In the genomic region with DNA sequence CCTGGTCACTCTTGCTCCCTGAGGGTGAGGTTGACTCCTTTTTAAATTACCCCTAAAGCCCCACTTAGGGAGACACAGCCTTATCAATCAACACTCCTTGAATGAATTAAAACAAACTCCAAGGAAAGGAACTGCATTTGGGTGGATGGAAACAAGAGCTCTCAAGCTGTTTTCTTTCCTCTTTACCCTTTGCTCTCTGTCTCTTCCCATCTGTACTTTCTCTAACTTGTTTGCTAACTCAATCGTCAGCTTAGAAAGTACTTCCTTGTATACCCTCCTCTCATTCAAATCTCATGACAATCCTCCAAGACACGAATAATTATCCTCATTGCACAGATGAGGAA, we compare ENCODE assay signal across 1 cellular context.
TF ChIP-seq lines count a peak whose summit lies in the region.

No MANE protein-coding gene starts in this region.

TF ChIP-seq in H1, 55 proteins besides CTCF, POLR2A, EP300 and RAD21:
- TF ChIP-seq TAF1 (IDR thresholded peaks at IDR 0.05; ENCODE audit: low read depth, low read length) (no peak), BRCA1 (IDR thresholded peaks at IDR 0.05; ENCODE audit: low read depth, low read length) (no peak), KDM5A (IDR thresholded peaks at IDR 0.05; ENCODE audit: low read length) (no peak), SRF (IDR thresholded peaks at IDR 0.05; ENCODE audit: low read depth, low read length) (no peak), SP2 (IDR thresholded peaks at IDR 0.05; ENCODE audit: low read length) (no peak), CEBPB (IDR thresholded peaks at IDR 0.05; ENCODE audit: low read depth, low read length) (no peak), CHD1 (IDR thresholded peaks at IDR 0.05; ENCODE audit: low read depth, low read length) (no peak), SIRT6 (IDR thresholded peaks at IDR 0.05; ENCODE audit: low read length) (no peak), JUND (IDR thresholded peaks at IDR 0.05; ENCODE audit: low read length) (no peak), POU5F1 (IDR thresholded peaks at IDR 0.05; ENCODE audit: low read depth, low read length) (no peak), CTBP2 (IDR thresholded peaks at IDR 0.05; ENCODE audit: borderline replicate concordance, insufficient read depth, insufficient read length, low read length) (no peak), SP1 (IDR thresholded peaks at IDR 0.05; ENCODE audit: low read depth, low read length) (no peak), YY1 (IDR thresholded peaks at IDR 0.05; ENCODE audit: low read depth, low read length) (no peak), HDAC2 (IDR thresholded peaks at IDR 0.05; ENCODE audit: borderline replicate concordance in 1 of 2, low read depth in 2 of 2, low read length in 2 of 2) (no peak), SAP30 (IDR thresholded peaks at IDR 0.05; ENCODE audit: insufficient read depth, insufficient replicate concordance, low read length) (no peak), TCF12 (IDR thresholded peaks at IDR 0.05; ENCODE audit: low read depth, low read length) (no peak)
- TF ChIP-seq, protein P1, sequence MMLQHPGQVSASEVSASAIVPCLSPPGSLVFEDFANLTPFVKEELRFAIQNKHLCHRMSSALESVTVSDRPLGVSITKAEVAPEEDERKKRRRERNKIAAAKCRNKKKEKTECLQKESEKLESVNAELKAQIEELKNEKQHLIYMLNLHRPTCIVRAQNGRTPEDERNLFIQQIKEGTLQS (IDR thresholded peaks at IDR 0.05; ENCODE audit: insufficient read depth, low read depth, low read length): no peak
